Comparison of ENCODE assay signal across 1 cellular context in genomic region chr11:64303109-64304031, GRCh38.
TF ChIP-seq lines count a peak whose summit lies in the region.

No MANE protein-coding gene starts in this region.

TF ChIP-seq in SK-N-SH treated with all-trans-retinoic acid at 6 μM for 48 hours, 23 proteins besides CTCF, POLR2A, EP300 and RAD21 (continued from another document):
- TF ChIP-seq TSHZ2 (CRISPR knock-in tag; IDR thresholded peaks at IDR 0.05), result no peak
- TF ChIP-seq ZNF8 (CRISPR knock-in tag; IDR thresholded peaks at IDR 0.05), result no peak
- TF ChIP-seq OSR1 (CRISPR knock-in tag; IDR thresholded peaks at IDR 0.05), result no peak
- no peak for TF ChIP-seq GLIS3 (CRISPR knock-in tag; IDR thresholded peaks at IDR 0.05)
- TF ChIP-seq ISL1 (CRISPR knock-in tag; IDR thresholded peaks at IDR 0.05), result no peak
- no peak for TF ChIP-seq ESRRG (CRISPR knock-in tag; IDR thresholded peaks at IDR 0.05)
